In the genomic region with DNA sequence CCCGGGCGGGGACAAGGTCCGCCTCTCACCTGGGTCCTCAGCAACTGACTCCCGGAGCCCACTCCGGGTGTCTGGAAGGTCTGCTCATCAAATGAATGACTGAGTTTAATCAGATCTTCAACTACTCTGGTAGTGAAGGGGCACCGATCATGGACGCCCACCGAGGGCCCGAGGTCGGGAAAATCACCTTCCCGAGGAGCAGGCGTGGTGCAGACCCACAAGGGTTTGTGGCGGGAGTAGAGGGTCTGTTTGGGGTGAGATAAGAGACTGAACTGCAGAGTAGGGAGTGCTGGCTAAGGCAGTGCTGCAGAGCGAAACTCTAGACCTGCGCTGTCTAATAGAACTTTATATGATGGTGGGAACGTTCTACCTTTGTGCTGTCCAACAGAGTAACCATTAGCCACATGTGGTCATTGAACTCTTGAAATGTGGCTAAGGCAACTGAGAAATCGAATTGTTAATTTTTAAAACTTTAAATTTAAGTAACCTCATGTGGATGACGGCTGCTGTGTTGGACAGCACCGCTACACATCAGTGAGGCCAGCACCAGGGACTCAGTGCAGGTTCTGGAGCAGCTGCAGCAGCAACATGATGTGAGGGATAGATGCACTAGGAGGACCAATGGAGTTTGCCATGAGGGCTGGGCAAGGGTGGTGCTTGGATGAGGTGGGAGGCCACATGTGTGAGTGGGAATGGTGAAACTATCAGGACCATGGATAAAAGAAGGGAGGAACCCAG, we compare ENCODE assay signal across 8 cellular contexts. TPM values are rescaled to one million over a fixed set of nuclear protein-coding genes. Genes with fewer than 3 reads are reported as not detected.
DNase-seq lines count a peak whose midpoint lies in the region; ATAC-seq and TF ChIP-seq lines count a peak whose summit lies in the region.
"Not testable (repeated sequence)": the region's sequence is repeated elsewhere in the genome, so short reads cannot be mapped to it uniquely, and the experiment has no call there.

No MANE protein-coding gene starts in this region.

- not testable (repeated sequence) for H3K36me3 ChIP-seq in BLaER1; HCT116 (ENCODE audit: control insufficient read depth in 1 of 2, insufficient read depth in 2 of 2, low read length in 2 of 2); Panc1 (ENCODE audit: control insufficient read depth, insufficient read depth, low read length); iPS-18a (ENCODE audit: control insufficient read depth, low read depth, low read length); neural cell (ENCODE audit: insufficient read depth, low read length); subcutaneous abdominal adipose tissue (ENCODE audit: control insufficient read depth in 5 of 5, insufficient read depth in 5 of 5, low read length in 5 of 5)

- H3K27me3 Mint-ChIP-seq in activated naive CD4-positive, alpha-beta T cell treated with anti-CD3 and anti-CD28 coated beads, Interleukin-2, amount 50 U/mL, for 24 hours; effector memory CD8-positive, alpha-beta T cell: not testable (repeated sequence)

- H4K20me1 ChIP-seq in BLaER1, result peaks cover 23% of the 10 kb centered on the region
- not testable (repeated sequence) for H4K20me1 ChIP-seq in HCT116 (ENCODE audit: insufficient read depth); neural cell (ENCODE audit: insufficient read depth)

- BruUV-seq in HCT116 (replicated peaks; lab: Mats Ljungman, UMichigan), result not testable (repeated sequence)
- TSS peak; percentile 48 for BruUV-seq in Panc1 (replicated peaks; lab: Mats Ljungman, UMichigan)

- H3F3A ChIP-seq in neural cell (ENCODE audit: insufficient read depth, low read length, poor library complexity, severe bottlenecking), result not testable (repeated sequence)

- TF ChIP-seq RAD21 in HCT116 (IDR thresholded peaks at IDR 0.05; ENCODE audit: low read depth); neural cell (conservative IDR thresholded peaks at IDR 0.05): not testable (repeated sequence)

- not testable (repeated sequence) for H3K9me2 ChIP-seq in HCT116 (ENCODE audit: insufficient read depth); neural cell (ENCODE audit: insufficient read depth, low read length)

- H3K27ac Mint-ChIP-seq in activated naive CD4-positive, alpha-beta T cell treated with anti-CD3 and anti-CD28 coated beads, Interleukin-2, amount 50 U/mL, for 24 hours, result peak overlapping the region; percentile 94
- H3K27ac Mint-ChIP-seq in effector memory CD8-positive, alpha-beta T cell, result peak overlapping the region; percentile 98

- H3K79me2 ChIP-seq in HCT116 (ENCODE audit: insufficient read depth, low read length), result peaks cover 17% of the 10 kb centered on the region
- H3K79me2 ChIP-seq in neural cell (replicated peaks; ENCODE audit: insufficient read depth, low read length), result not testable (repeated sequence)

- H3K27ac ChIP-seq in BLaER1 (peak overlapping the region; percentile 84), HCT116 (ENCODE audit: low read depth, low read length) (peak overlapping the region; percentile 66), Panc1 (ENCODE audit: low read length) (peak overlapping the region; percentile 94), neural cell (ENCODE audit: low read length) (peak overlapping the region; percentile 56), subcutaneous abdominal adipose tissue (ENCODE audit: low read depth, low read length) (peak overlapping the region; percentile 54)
- H3K27ac ChIP-seq in iPS-18a (ENCODE audit: low read length), result not testable (repeated sequence)

- RAD21 ChIA-PET in HCT116 (lab: Charles Lee; ENCODE audit: low non-redundant PET in 1 of 2, low total read pairs in 2 of 2, uncharacterized antibody in 2 of 2, unreplicated experiment in 2 of 2), result not testable (repeated sequence)

- H3K9me3 Mint-ChIP-seq in activated naive CD4-positive, alpha-beta T cell treated with anti-CD3 and anti-CD28 coated beads, Interleukin-2, amount 50 U/mL, for 24 hours; effector memory CD8-positive, alpha-beta T cell: not testable (repeated sequence)

- not testable (repeated sequence) for H3K9me3 ChIP-seq in BLaER1; HCT116 (ENCODE audit: control insufficient read depth in 1 of 2, insufficient read depth in 1 of 2, low read depth in 1 of 2, low read length in 2 of 2); Panc1 (ENCODE audit: control insufficient read depth, insufficient read depth, low read depth, low read length); iPS-18a (ENCODE audit: control insufficient read depth, low read depth, low read length); neural cell (ENCODE audit: low read length); subcutaneous abdominal adipose tissue (ENCODE audit: control insufficient read depth in 5 of 5, low read length in 5 of 5)

- H3K9ac ChIP-seq in BLaER1 (peak overlapping the region; percentile 96), HCT116 (ENCODE audit: low read length) (peak overlapping the region; percentile 91), iPS-18a (ENCODE audit: low read length) (peak overlapping the region; percentile 82), neural cell (ENCODE audit: low read length) (peak overlapping the region; percentile 78), subcutaneous abdominal adipose tissue (ENCODE audit: low read length in 5 of 5) (peak overlapping the region; percentile 68 to 99 (median 97))

- H3K4me2 ChIP-seq in BLaER1 (peak overlapping the region; percentile 77), HCT116 (ENCODE audit: low read length) (peak overlapping the region; percentile 87), neural cell (ENCODE audit: low read length) (peak overlapping the region; percentile 61)

- ATAC-seq in HCT116; Panc1; effector memory CD8-positive, alpha-beta T cell (replicated peaks): not testable (repeated sequence)

- DNase-seq in HCT116 (ENCODE audit: low read depth, low spot score); Panc1 (ENCODE audit: low read depth, low spot score); effector memory CD8-positive, alpha-beta T cell: not testable (repeated sequence)

- H3K4me3 ChIP-seq in BLaER1 (peak overlapping the region; percentile 96), HCT116 (replicated peaks in 1 of 2; ENCODE audit: low read depth in 1 of 2, low read length in 2 of 2) (peak overlapping the region; percentile 89 to 97), Panc1 (ENCODE audit: low read depth in 2 of 2, low read length in 2 of 2) (peak overlapping the region; percentile 82 to 84), iPS-18a (ENCODE audit: low read length) (peak overlapping the region; percentile 96), neural cell (ENCODE audit: low read length) (peak overlapping the region; percentile 86), subcutaneous abdominal adipose tissue (ENCODE audit: low read depth in 1 of 5, low read length in 5 of 5) (peak overlapping the region; percentile 75 to 97 (median 93))

- intact Hi-C loops in HCT116 (cut with micrococcal nuclease); Panc1 (cut with micrococcal nuclease; ENCODE audit: unreplicated experiment): not testable (repeated sequence)

- H3K4me1 Mint-ChIP-seq in activated naive CD4-positive, alpha-beta T cell treated with anti-CD3 and anti-CD28 coated beads, Interleukin-2, amount 50 U/mL, for 24 hours, result peaks cover 46% of the 10 kb centered on the region
- peaks cover 39 to 43% of the 10 kb centered on the region in 2 donors for H3K4me1 Mint-ChIP-seq in effector memory CD8-positive, alpha-beta T cell (ENCODE audit: low read depth in 2 of 2)

- peaks cover 24% of the 10 kb centered on the region for H3K4me1 ChIP-seq in BLaER1
- peaks cover 4 to 14% of the 10 kb centered on the region in 2 experiments; a peak in 3 of 4 replicates for H3K4me1 ChIP-seq in HCT116 (ENCODE audit: control insufficient read depth in 1 of 2, insufficient read depth in 2 of 2, low read length in 2 of 2)
- H3K4me1 ChIP-seq in Panc1 (ENCODE audit: control insufficient read depth, insufficient read depth, low read length); iPS-18a (ENCODE audit: control insufficient read depth, low read depth, low read length): not testable (repeated sequence)
- H3K4me1 ChIP-seq in subcutaneous abdominal adipose tissue (ENCODE audit: control insufficient read depth in 5 of 5, insufficient read depth in 5 of 5, low read length in 5 of 5), result peaks cover 0 to 41% (median 32%) of the 10 kb centered on the region in 5 donors

- not testable (repeated sequence) for TF ChIP-seq EP300 in neural cell (conservative IDR thresholded peaks at IDR 0.05; ENCODE audit: poor library complexity, severe bottlenecking)

- POLR2A ChIA-PET in HCT116 (lab: Charles Lee); Panc1 (lab: Charles Lee): not testable (repeated sequence)

- not testable (repeated sequence) for TF ChIP-seq CTCF in HCT116 (IDR thresholded peaks at IDR 0.05 in 2 of 3, conservative IDR thresholded peaks at IDR 0.05 in 1 of 3; ENCODE audit: borderline replicate concordance in 1 of 3, insufficient read depth in 1 of 3, low read depth in 2 of 3, low read length in 2 of 3); Panc1 (IDR thresholded peaks at IDR 0.05); neural cell (IDR thresholded peaks at IDR 0.05; ENCODE audit: poor library complexity, severe bottlenecking)

- peak overlapping the region; percentile 97 for H3K4me3 Mint-ChIP-seq in activated naive CD4-positive, alpha-beta T cell treated with anti-CD3 and anti-CD28 coated beads, Interleukin-2, amount 50 U/mL, for 24 hours
- H3K4me3 Mint-ChIP-seq in effector memory CD8-positive, alpha-beta T cell, result peak overlapping the region; percentile 97 to 98

- H3K27me3 ChIP-seq in BLaER1; HCT116 (ENCODE audit: insufficient read depth, low read length); Panc1 (ENCODE audit: control insufficient read depth, insufficient read depth, low read length); iPS-18a (ENCODE audit: control insufficient read depth, insufficient read depth, low read length); neural cell (ENCODE audit: insufficient read depth, low read depth, low read length); subcutaneous abdominal adipose tissue (ENCODE audit: control insufficient read depth in 5 of 5, insufficient read depth in 4 of 5, low read length in 5 of 5): not testable (repeated sequence)

- TF ChIP-seq POLR2A in HCT116 (IDR thresholded peaks at IDR 0.05; ENCODE audit: borderline replicate concordance, extremely low read depth, insufficient read depth, insufficient read length), result not testable (repeated sequence)

- in situ Hi-C loops in Panc1 (cut with HindIII; ENCODE audit: low pct_unique_long_range_greater_than_20kb, low sequenced_read_pairs), result not testable (repeated sequence)

- not testable (repeated sequence) for H3K36me3 Mint-ChIP-seq in activated naive CD4-positive, alpha-beta T cell treated with anti-CD3 and anti-CD28 coated beads, Interleukin-2, amount 50 U/mL, for 24 hours
- H3K36me3 Mint-ChIP-seq in effector memory CD8-positive, alpha-beta T cell (ENCODE audit: insufficient read depth), result peaks cover 30% of the 10 kb centered on the region

- not testable (repeated sequence) for H2AFZ ChIP-seq in HCT116 (ENCODE audit: low read depth, low read length, poor library complexity, severe bottlenecking)
- peak overlapping the region; percentile 56 for H2AFZ ChIP-seq in neural cell (ENCODE audit: low read depth, low read length)

- CTCF ChIA-PET in HCT116 (lab: Charles Lee); Panc1 (lab: Charles Lee): not testable (repeated sequence)

RNA-seq across cellular contexts. Expression of a gene that starts 0.7 kb away (rescaled TPM):
- 71.9 TPM for total RNA-seq in HCT116 (2021; ENCODE audit: unreplicated experiment)
- 49.7 and 51.5 TPM in 2 replicates for polyA plus RNA-seq in HCT116 (2012)
- total RNA-seq in Panc1 (2021; ENCODE audit: unreplicated experiment), result 23.1 TPM
- polyA plus RNA-seq in Panc1 (2012; ENCODE audit: insufficient read length), result 31.2 TPM
- 27.4 and 32.0 TPM in 2 replicates for polyA plus RNA-seq in neural cell
- 29.8 and 37.0 TPM in 2 replicates for polyA minus RNA-seq in neural cell

RNA-seq across cellular contexts. Expression of a gene that starts 0.8 kb away (rescaled TPM):
- 15.4 TPM for total RNA-seq in HCT116 (2021; ENCODE audit: unreplicated experiment)
- 11.6 and 11.8 TPM in 2 replicates for polyA plus RNA-seq in HCT116 (2012)
- total RNA-seq in Panc1 (2021; ENCODE audit: unreplicated experiment), result 14.0 TPM
- 19.4 TPM for polyA plus RNA-seq in Panc1 (2012; ENCODE audit: insufficient read length)
- polyA plus RNA-seq in neural cell, result 62.5 and 64.0 TPM in 2 replicates
- 8.8 and 9.6 TPM in 2 replicates for polyA minus RNA-seq in neural cell

RNA-seq across cellular contexts. Expression of a gene that starts 15.9 kb away (rescaled TPM):
- total RNA-seq in HCT116 (2021; ENCODE audit: unreplicated experiment), result 246 TPM
- 185 and 207 TPM in 2 replicates for polyA plus RNA-seq in HCT116 (2012)
- total RNA-seq in Panc1 (2021; ENCODE audit: unreplicated experiment), result 131 TPM
- polyA plus RNA-seq in Panc1 (2012; ENCODE audit: insufficient read length), result 169 TPM
- polyA plus RNA-seq in neural cell, result 98.4 and 119 TPM in 2 replicates
- 84.9 and 93.7 TPM in 2 replicates for polyA minus RNA-seq in neural cell

RNA-seq across cellular contexts. Expression of a gene that starts 29.4 kb away (rescaled TPM):
- total RNA-seq in HCT116 (2021; ENCODE audit: unreplicated experiment) (0.32 TPM), Panc1 (2021; ENCODE audit: unreplicated experiment) (0.72 TPM)
- polyA plus RNA-seq in HCT116 (2012), result 1.1 and 1.3 TPM in 2 replicates
- polyA plus RNA-seq in Panc1 (2012; ENCODE audit: insufficient read length), result 4.9 TPM
- 4.0 and 8.0 TPM in 2 replicates for polyA plus RNA-seq in neural cell
- polyA minus RNA-seq in neural cell, result 3.1 and 6.8 TPM in 2 replicates

RNA-seq across cellular contexts. Expression of a gene that starts 33.7 kb away (rescaled TPM):
- total RNA-seq in HCT116 (2021; ENCODE audit: unreplicated experiment), result 24.1 TPM
- polyA plus RNA-seq in HCT116 (2012), result 18.6 and 26.6 TPM in 2 replicates
- 28.4 TPM for total RNA-seq in Panc1 (2021; ENCODE audit: unreplicated experiment)
- 29.6 TPM for polyA plus RNA-seq in Panc1 (2012; ENCODE audit: insufficient read length)
- 20.0 and 20.8 TPM in 2 replicates for polyA plus RNA-seq in neural cell
- 15.5 and 20.0 TPM in 2 replicates for polyA minus RNA-seq in neural cell
